ENCODE assay signal across 36 cellular contexts in genomic region chr18:39209173-39209572, GRCh38.
DNase-seq lines count a peak whose midpoint lies in the region; ATAC-seq, FAIRE-seq and TF ChIP-seq lines count a peak whose summit lies in the region.
"Had no signal": no experiment of that assay in that cellular context is flagged by ENCODE, and none has a peak within 500 bp of the region (broad histone marks: within the 10 kb centered on the region; RNA-seq: fewer than 3 reads in every experiment).

No MANE protein-coding gene starts in this region.

- H3K18ac ChIP-seq in H1 (ENCODE audit: extremely low read depth, low read length): no peak overlapping the region

- H3K27ac Mint-ChIP-seq in nephron: peak overlapping the region in 2 of 3 experiments; percentile 29 to 49
- H3K27ac Mint-ChIP-seq: B cell; CD4-positive, alpha-beta memory T cell; CD4-positive, alpha-beta T cell; CD4-positive, CD25-positive, alpha-beta regulatory T cell; CD8-positive, alpha-beta T cell had no signal

- H3K36me3 ChIP-seq in H1 (ENCODE audit: control insufficient read depth in 2 of 4, insufficient read depth in 4 of 4, low read length in 3 of 4) (no peaks in the 10 kb centered on the region), neural cell (ENCODE audit: insufficient read depth, low read length) (no peaks in the 10 kb centered on the region)
- H3K36me3 ChIP-seq: BE2C; BLaER1; BLaER1 treated with 17β-estradiol and CSF1 and Interleukin-3, amounts not matched to agents 10 nM and 100 nM had no signal

- peak overlapping the region; percentile 83 for H3K23ac ChIP-seq in H1 (ENCODE audit: insufficient read length)

- H3K79me1 ChIP-seq in H1 (ENCODE audit: low read depth, low read length): no peaks in the 10 kb centered on the region

- H3K36me3 Mint-ChIP-seq in nephron (ENCODE audit: low read depth): no peaks in the 10 kb centered on the region
- H3K36me3 Mint-ChIP-seq: CD14-positive monocyte; CD4-positive, alpha-beta memory T cell; CD8-positive, alpha-beta memory T cell; CD8-positive, alpha-beta T cell had no signal

- peaks cover 10% of the 10 kb centered on the region for H3K9me3 Mint-ChIP-seq in nephron

- H2BK120ac ChIP-seq in H1 (replicated peaks; ENCODE audit: low read depth, low read length): no peak overlapping the region

- FAIRE-seq in D721Med (lab: Jason Lieb, UNC) (peak; percentile 29), H1 (lab: Jason Lieb, UNC) (no peak)
- FAIRE-seq: A204.1, A549 had no signal

- no peak overlapping the region for H3K56ac ChIP-seq in H1 (replicated peaks; ENCODE audit: insufficient read length, low read depth, low read length)

- H4K20me1 ChIP-seq in H1 (replicated peaks in 1 of 2; ENCODE audit: control insufficient read depth in 1 of 2, insufficient read depth in 2 of 2, low read length in 2 of 2) (no peaks in the 10 kb centered on the region), neural cell (ENCODE audit: insufficient read depth) (no peaks in the 10 kb centered on the region)
- H4K20me1 ChIP-seq: BLaER1; BLaER1 treated with 17β-estradiol and CSF1 and Interleukin-3, amounts not matched to agents 10 nM and 100 nM had no signal

- no peak overlapping the region for H2BK20ac ChIP-seq in H1 (ENCODE audit: low read length)

- no peaks in the 10 kb centered on the region for H3K4me1 ChIP-seq in H1 (replicated peaks in 1 of 4; ENCODE audit: control insufficient read depth in 3 of 4, insufficient read depth in 4 of 4, low read length in 3 of 4)
- H3K4me1 ChIP-seq: A549, BE2C, BLaER1, Caco-2 had no signal

- TF ChIP-seq POLR2A in H1 (IDR thresholded peaks at IDR 0.05; ENCODE audit: control extremely low read depth in 1 of 2, low read depth in 2 of 2, low read length in 2 of 2): no peak

- H3K4ac ChIP-seq in H1 (replicated peaks; ENCODE audit: insufficient read length, low read depth, low read length): no peak overlapping the region

- no peak overlapping the region for H4K91ac ChIP-seq in H1 (replicated peaks; ENCODE audit: insufficient read length, low read length)

- no peak overlapping the region for H4K8ac ChIP-seq in H1 (ENCODE audit: extremely low read depth, insufficient read depth, low read length)

- no peaks in the 10 kb centered on the region for H3K27me3 Mint-ChIP-seq in nephron (ENCODE audit: low read depth)
- H3K27me3 Mint-ChIP-seq: B cell; CD4-positive, alpha-beta memory T cell; CD4-positive, alpha-beta T cell; CD4-positive, CD25-positive, alpha-beta regulatory T cell; CD8-positive, alpha-beta memory T cell had no signal

- H3K4me2 ChIP-seq in H1 (ENCODE audit: insufficient read depth in 1 of 2, low read depth in 2 of 2, low read length in 2 of 2) (no peak overlapping the region), neural cell (ENCODE audit: low read length) (no peak overlapping the region)
- H3K4me2 ChIP-seq: A549, BLaER1 had no signal

- POLR2A ChIA-PET in H1 (lab: Charles Lee; ENCODE audit: partially characterized antibody): interaction anchor here (0.5 kb wide), 1 partner anchor 134 kb away, joined by 3 read pairs; no protein-coding TSS in a partner anchor

- H3K27me3 ChIP-seq in H1 (replicated peaks in 1 of 4; ENCODE audit: control insufficient read depth in 3 of 4, extremely low read depth in 1 of 4, insufficient read depth in 3 of 4, low read length in 3 of 4) (no peaks in the 10 kb centered on the region), neural cell (ENCODE audit: insufficient read depth, low read depth, low read length) (no peaks in the 10 kb centered on the region)
- H3K27me3 ChIP-seq: BE2C; BLaER1; BLaER1 treated with 17β-estradiol and CSF1 and Interleukin-3, amounts not matched to agents 10 nM and 100 nM had no signal

- H3K27ac ChIP-seq in H1 (ENCODE audit: low read depth, low read length) (no peak overlapping the region), neural cell (ENCODE audit: low read length) (no peak overlapping the region)
- H3K27ac ChIP-seq: 22Rv1; A549; BLaER1; BLaER1 treated with 17β-estradiol and CSF1 and Interleukin-3, amounts not matched to agents 10 nM and 100 nM; C4-2B had no signal

- no peak overlapping the region for H2BK12ac ChIP-seq in H1 (ENCODE audit: low read depth, low read length)

- no peak for ATAC-seq in HG03432 (IDR thresholded peaks at IDR 0.05; ENCODE audit: unreplicated experiment)
- ATAC-seq: A549; CD8-positive, alpha-beta T cell had no signal

- no peak for DNase-seq in D721Med (ENCODE audit: insufficient read length, low spot score)
- DNase-seq in H1 (ENCODE audit: low read depth in 1 of 2, low spot score in 2 of 2): no peak
- no peak for DNase-seq in glomerular visceral epithelial cell (ENCODE audit: extremely low spot score)
- no peak for DNase-seq in HUDEP-2 (lab: John Stamatoyannopoulos, UW; ENCODE audit: unreplicated experiment in 76 of 76)
- DNase-seq in RPMI8226: no peak
- DNase-seq: 8988T; ACHN; AML-193; BE2C; C1 segment of cervical spinal cord; Caco-2; Calu3; CD4-positive, alpha-beta memory T cell; CD4-positive, alpha-beta T cell; CD4-positive, CD25-positive, alpha-beta regulatory T cell; CD8-positive, alpha-beta memory T cell; CD8-positive, alpha-beta T cell; COR-L47; DMS 273 treated with DMSO at 0.1 percent for 48 hours; DMS153; DMS53; DMS79; DMS79 treated with DMSO at 0.1 percent for 48 hours; DND-41; EL had no signal

- TF ChIP-seq RAD21 in H1 (IDR thresholded peaks at IDR 0.05 in 1 of 2, conservative IDR thresholded peaks at IDR 0.05 in 1 of 2; ENCODE audit: low read depth in 2 of 2, low read length in 2 of 2): no peak
- TF ChIP-seq RAD21 in neural cell (conservative IDR thresholded peaks at IDR 0.05): no peak

- H2BK15ac ChIP-seq in H1 (ENCODE audit: low read length): no peak overlapping the region

- H2AK5ac ChIP-seq in H1 (ENCODE audit: low read depth, low read length): no peak overlapping the region

- H3K4me3 Mint-ChIP-seq in nephron: no peak overlapping the region
- H3K4me3 Mint-ChIP-seq: B cell; CD14-positive monocyte; CD4-positive, alpha-beta memory T cell; CD4-positive, alpha-beta T cell; CD4-positive, CD25-positive, alpha-beta regulatory T cell; CD8-positive, alpha-beta memory T cell; CD8-positive, alpha-beta T cell had no signal

- CTCF ChIA-PET in H1 (lab: Charles Lee; ENCODE audit: partially characterized antibody): interaction anchor here (0.6 kb wide), 1 partner anchor 959 kb away, joined by 3 read pairs; no protein-coding TSS in a partner anchor

- H3K23me2 ChIP-seq in H1 (ENCODE audit: low read depth, low read length): no peaks in the 10 kb centered on the region

- H3K79me2 ChIP-seq in H1 (ENCODE audit: control insufficient read depth in 1 of 2, insufficient read depth in 2 of 2, low read length in 2 of 2) (no peaks in the 10 kb centered on the region), neural cell (replicated peaks; ENCODE audit: insufficient read depth, low read length) (no peaks in the 10 kb centered on the region)

- H3K14ac ChIP-seq in H1 (ENCODE audit: insufficient read length): peak overlapping the region; percentile 61

- H3K9ac ChIP-seq in H1 (replicated peaks in 1 of 4; ENCODE audit: extremely low read depth in 1 of 4, low read depth in 3 of 4, low read length in 3 of 4) (no peak overlapping the region), neural cell (ENCODE audit: low read length) (no peak overlapping the region)
- H3K9ac ChIP-seq: BLaER1; BLaER1 treated with 17β-estradiol and CSF1 and Interleukin-3, amounts not matched to agents 10 nM and 100 nM had no signal

- H3K4me1 Mint-ChIP-seq in nephron: peaks cover 19% of the 10 kb centered on the region
- H3K4me1 Mint-ChIP-seq: B cell; CD4-positive, alpha-beta memory T cell; CD4-positive, CD25-positive, alpha-beta regulatory T cell; CD8-positive, alpha-beta memory T cell had no signal

- 90% methylated on average over 2 of the region's 2 CpGs; no CpG with 5 or more reads in 1 of the 2 experiments for WGBS in H1 (ENCODE audit: extremely low coverage in 1 of 2, insufficient coverage in 1 of 2, insufficient read length in 1 of 2, insufficient replicate concordance in 2 of 2, low coverage in 1 of 2, low lambda C conversion rate in 2 of 2, missing lambda C conversion rate in 1 of 2), 2 experiments

- H3K4me3 ChIP-seq in H1 (ENCODE audit: extremely low read depth in 1 of 4, insufficient read depth in 2 of 4, low read depth in 3 of 4, low read length in 4 of 4): no peak overlapping the region
- H3K4me3 ChIP-seq in neural cell (ENCODE audit: low read length): no peak overlapping the region
- H3K4me3 ChIP-seq: A549; BLaER1; BLaER1 treated with 17β-estradiol and CSF1 and Interleukin-3, amounts not matched to agents 10 nM and 100 nM had no signal

- TF ChIP-seq CTCF in D721Med (IDR thresholded peaks at IDR 0.05; ENCODE audit: insufficient read depth, missing control alignments) (no peak), H1 (IDR thresholded peaks at IDR 0.05; ENCODE audit: control extremely low read depth in 1 of 3, insufficient read depth in 1 of 3, low read depth in 1 of 3, low read length in 3 of 3) (no peak), nephron (IDR thresholded peaks at IDR 0.05; ENCODE audit: unreplicated experiment in 3 of 3) (no peak), neural cell (IDR thresholded peaks at IDR 0.05; ENCODE audit: poor library complexity, severe bottlenecking) (no peak)

- H3F3A ChIP-seq in neural cell (ENCODE audit: insufficient read depth, low read length, poor library complexity, severe bottlenecking): no peaks in the 10 kb centered on the region

- TF ChIP-seq EP300 in H1 (IDR thresholded peaks at IDR 0.05; ENCODE audit: borderline replicate concordance in 1 of 2, low read depth in 2 of 2, low read length in 2 of 2) (no peak), neural cell (conservative IDR thresholded peaks at IDR 0.05; ENCODE audit: poor library complexity, severe bottlenecking) (peak; percentile 60)

- H3K9me3 ChIP-seq in H1 (ENCODE audit: insufficient read depth in 2 of 2, low read depth in 1 of 2, low read length in 1 of 2): peaks cover 0 to 7% of the 10 kb centered on the region in 2 experiments; a peak in 2 of 4 replicates
- no peaks in the 10 kb centered on the region for H3K9me3 ChIP-seq in neural cell (ENCODE audit: low read length)
- H3K9me3 ChIP-seq: A549, BE2C, Caco-2 had no signal

- H2AFZ ChIP-seq in H1 (ENCODE audit: low read length) (no peak overlapping the region), neural cell (ENCODE audit: low read depth, low read length) (no peak overlapping the region)

- no peak overlapping the region for H2BK5ac ChIP-seq in H1 (ENCODE audit: low read depth, low read length)

- H3K9me2 ChIP-seq in neural cell (ENCODE audit: insufficient read depth, low read length): no peaks in the 10 kb centered on the region

- H4K5ac ChIP-seq in H1 (ENCODE audit: insufficient read length, low read depth, low read length): no peak overlapping the region

TF ChIP-seq in H1, 55 proteins besides CTCF, POLR2A, EP300 and RAD21 (continues in another document):
- TF ChIP-seq CHD2 (IDR thresholded peaks at IDR 0.05; ENCODE audit: low read length): no peak

TF ChIP-seq in neural cell, 6 proteins besides CTCF, POLR2A, EP300 and RAD21 (continues in another document):
- no peak for TF ChIP-seq EZH2 (IDR thresholded peaks at IDR 0.05; ENCODE audit: borderline replicate concordance, insufficient read depth, low read length, poor library complexity, severe bottlenecking)
- peak; percentile 55 for TF ChIP-seq POLR2AphosphoS5 (IDR thresholded peaks at IDR 0.05)
- TF ChIP-seq SMC3 (conservative IDR thresholded peaks at IDR 0.05; ENCODE audit: poor library complexity): no peak
